In the genomic region with DNA sequence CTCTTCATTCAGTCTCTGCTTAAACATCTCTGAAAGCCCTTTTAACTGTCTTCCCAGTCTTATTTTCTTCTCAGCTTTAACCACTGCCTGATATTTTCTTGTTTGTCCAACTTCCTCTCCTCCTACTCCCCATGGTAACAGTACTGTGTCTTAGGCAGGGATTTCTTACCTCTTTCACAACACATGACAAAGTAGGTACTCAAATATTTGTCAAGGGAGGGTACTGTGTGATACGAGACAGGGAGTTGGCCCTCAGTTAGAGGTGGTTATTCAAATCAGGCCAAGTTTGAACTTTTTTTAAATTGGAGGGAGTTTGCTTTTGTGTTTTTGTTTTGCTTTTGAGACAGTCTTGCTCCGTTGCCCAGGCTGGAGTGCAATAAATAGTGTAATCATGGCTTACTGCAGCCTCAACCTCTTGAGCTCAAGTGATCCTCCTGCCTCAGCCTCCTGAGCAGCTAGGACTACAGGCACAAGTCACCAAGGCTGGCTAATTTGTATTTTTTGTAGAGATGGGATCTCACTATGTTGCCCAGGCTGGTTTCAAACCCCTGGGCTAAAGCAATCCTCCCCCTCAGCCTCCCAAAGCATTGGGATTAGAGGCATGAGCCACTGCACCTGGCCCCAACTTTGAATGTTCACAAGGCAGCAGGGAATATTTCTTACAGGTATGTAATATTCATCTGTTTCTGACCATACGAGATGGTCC, we compare ENCODE assay signal across 12 cellular contexts. TPM values are rescaled to one million over a fixed set of nuclear protein-coding genes. Genes with fewer than 3 reads are reported as not detected.
DNase-seq lines count a peak whose midpoint lies in the region; ATAC-seq and TF ChIP-seq lines count a peak whose summit lies in the region.
"Had no signal": no experiment of that assay in that cellular context is flagged by ENCODE, and none has a peak within 500 bp of the region (broad histone marks: within the 10 kb centered on the region; RNA-seq: fewer than 3 reads in every experiment).

No MANE protein-coding gene starts in this region.

- H3K79me2 ChIP-seq in PC-3 (ENCODE audit: low read length): peaks cover 4% of the 10 kb centered on the region; the same call in 1 of the 2 replicates

- H3K36me3 ChIP-seq in HEK293 (ENCODE audit: control insufficient read depth in 2 of 2, insufficient read depth in 1 of 2, low read length in 2 of 2) (no peaks in the 10 kb centered on the region), PC-3 (ENCODE audit: low read depth, low read length) (no peaks in the 10 kb centered on the region), esophagus squamous epithelium (no peaks in the 10 kb centered on the region)
- H3K36me3 ChIP-seq: HAP-1 had no signal

- peaks cover 5% of the 10 kb centered on the region for H3K9me3 Mint-ChIP-seq in progenitor cell of endocrine pancreas (ENCODE audit: low read depth)
- H3K9me3 Mint-ChIP-seq: nephron progenitor cell had no signal

- peaks cover 6% of the 10 kb centered on the region for H3F3A ChIP-seq in PC-3 (ENCODE audit: low read length, unreplicated experiment)

- 43 to 44% methylated on average over 3 of the region's 3 CpGs for WGBS in esophagus squamous epithelium, 2 donors

- no peak overlapping the region for H3K27ac ChIP-seq in HEK293 (ENCODE audit: extremely low read depth, low read depth, low read length)
- peak overlapping the region; percentile 100 for H3K27ac ChIP-seq in PC-3 (ENCODE audit: low read length)
- H3K27ac ChIP-seq in esophagus squamous epithelium: peak overlapping the region; percentile 40 to 90 (median 80)

- DNase-seq in PC-3 (peak; percentile 97), esophagus squamous epithelium (lab: John Stamatoyannopoulos, UW) (no peak), progenitor cell of endocrine pancreas (ENCODE audit: low spot score, unreplicated experiment) (no peak), nucleus accumbens (lab: John Stamatoyannopoulos, UW) (no peak), ACHN (no peak), NCI-H82 (lab: John Stamatoyannopoulos, UW) (no peak)
- no peak for DNase-seq in activated effector memory CD4-positive, alpha-beta T cell treated with Interleukin-2 at 50 U/mL for 16 hours
- DNase-seq: Karpas-422, nephron progenitor cell had no signal

- H3K27me3 ChIP-seq in PC-3 (ENCODE audit: low read length): no peaks in the 10 kb centered on the region
- no peaks in the 10 kb centered on the region for H3K27me3 ChIP-seq in esophagus squamous epithelium

- H3K36me3 Mint-ChIP-seq in progenitor cell of endocrine pancreas (ENCODE audit: insufficient read depth): no peaks in the 10 kb centered on the region

- intact Hi-C loops in PC-3 (cut with micrococcal nuclease) (loop anchor here (1.0 to 5.0 kb wide), 10 partner anchors 9 to 168 kb away; no protein-coding TSS in a partner anchor), esophagus squamous epithelium (cut with DNase I) (no loop called here)

- H4K20me1 ChIP-seq in PC-3 (ENCODE audit: low read length): no peaks in the 10 kb centered on the region

- H3K4me3 ChIP-seq in HEK293 (ENCODE audit: low read depth, low read length) (no peak overlapping the region), PC-3 (ENCODE audit: low read length) (peak overlapping the region; percentile 13; the same call in 1 of the 2 replicates), esophagus squamous epithelium (no peak overlapping the region)
- H3K4me3 ChIP-seq: HAP-1 had no signal

- peak overlapping the region; percentile 74 for H3K4me2 ChIP-seq in PC-3 (ENCODE audit: low read length)

- H3K27me3 Mint-ChIP-seq in progenitor cell of endocrine pancreas: no peaks in the 10 kb centered on the region

- H3K9me3 ChIP-seq in HEK293 (ENCODE audit: control insufficient read depth, insufficient read depth, low read depth, low read length) (no peaks in the 10 kb centered on the region), PC-3 (ENCODE audit: low read length) (no peaks in the 10 kb centered on the region), esophagus squamous epithelium (no peaks in the 10 kb centered on the region)
- H3K9me3 ChIP-seq: HAP-1 had no signal

- peak; percentile 79 for ATAC-seq in PC-3

- H2AFZ ChIP-seq in PC-3 (ENCODE audit: low read length): no peak overlapping the region

- no peaks in the 10 kb centered on the region for H3K4me1 ChIP-seq in HEK293 (ENCODE audit: control insufficient read depth, insufficient read depth, low read length)
- peaks cover 54% of the 10 kb centered on the region for H3K4me1 ChIP-seq in PC-3 (ENCODE audit: insufficient read depth, low read length)
- H3K4me1 ChIP-seq in esophagus squamous epithelium: peaks cover 0 to 42% (median 0%) of the 10 kb centered on the region in 3 donors
- H3K4me1 ChIP-seq: HAP-1 had no signal

- no peaks in the 10 kb centered on the region for H3K9me2 ChIP-seq in PC-3 (replicated peaks; ENCODE audit: low read length)

- peaks cover 25% of the 10 kb centered on the region for H3K4me1 Mint-ChIP-seq in progenitor cell of endocrine pancreas (ENCODE audit: low read depth)

- CTCF ChIA-PET in HEK293 (lab: Yijun Ruan, JAX) (no interaction called here), PC-3 (lab: Charles Lee) (no interaction called here)

- in situ Hi-C loops in ACHN (cut with HindIII; ENCODE audit: low pct_ligation_motif_present, low pct_unique_long_range_greater_than_20kb, low sequenced_read_pairs): no loop called here

- H3K4me3 Mint-ChIP-seq in progenitor cell of endocrine pancreas (ENCODE audit: low read depth): peak overlapping the region; percentile 17
- H3K4me3 Mint-ChIP-seq: nephron progenitor cell had no signal

- peak overlapping the region; percentile 91 for H3K9ac ChIP-seq in PC-3 (ENCODE audit: low read length)

- POLR2A ChIA-PET in HEK293 (lab: Yijun Ruan, JAX): no interaction called here
- POLR2A ChIA-PET in PC-3 (lab: Charles Lee; ENCODE audit: unreplicated experiment): interaction anchor here (0.7 to 0.9 kb wide), 3 partner anchors 15 to 77 kb away, joined by 3 to 4 read pairs (median 4); no protein-coding TSS in a partner anchor

- TF ChIP-seq POLR2A in esophagus squamous epithelium (IDR thresholded peaks at IDR 0.05): no peak

- TF ChIP-seq CTCF in HEK293 (tag by site-specific recombination; IDR thresholded peaks at IDR 0.05): no peak
- no peak for TF ChIP-seq CTCF in PC-3 (conservative IDR thresholded peaks at IDR 0.05; ENCODE audit: low read depth, low read length)
- TF ChIP-seq CTCF in esophagus squamous epithelium (IDR thresholded peaks at IDR 0.05): no peak
- TF ChIP-seq CTCF in progenitor cell of endocrine pancreas (IDR thresholded peaks at IDR 0.05; ENCODE audit: unreplicated experiment): no peak

- H3K27ac Mint-ChIP-seq in progenitor cell of endocrine pancreas: peak overlapping the region; percentile 98

- BruUV-seq in PC-3 (replicated peaks; lab: Mats Ljungman, UMichigan): TSS peak; percentile 33

TF ChIP-seq in HEK293, 187 proteins besides CTCF, POLR2A, EP300 and RAD21:
- TF ChIP-seq ZBTB1 (tag by site-specific recombination; IDR thresholded peaks at IDR 0.05) (no peak), ZNF121 (tag by site-specific recombination; IDR thresholded peaks at IDR 0.05) (0 out of 2 replicates have a peak, but pooled peaks have one; percentile 56)
TF ChIP-seq in HEK293: peak in this region for 1.

RNA-seq across cellular contexts. Expression of gene KPNA7, which starts 2.5 kb away (rescaled TPM):
- total RNA-seq in PC-3 (2014; rRNA removed): 0.40 and 1.3 TPM in 2 replicates
- total RNA-seq in esophagus squamous epithelium: under 1 TPM in 3 of 4 donors, not detected in 1; 0.32 to 0.42 (median 0.38) TPM
- 0.34 TPM in 1 of 2 replicates, not detected in the other for total RNA-seq in progenitor cell of endocrine pancreas
- total RNA-seq: SK-MEL-5 had no signal
